21 cellular contexts compared by ENCODE assay signal in genomic region chr2:136179602-136179975, GRCh38.
DNase-seq lines count a peak whose midpoint lies in the region; ATAC-seq and TF ChIP-seq lines count a peak whose summit lies in the region.
"Had no signal": no experiment of that assay in that cellular context is flagged by ENCODE, and none has a peak within 500 bp of the region (broad histone marks: within the 10 kb centered on the region; RNA-seq: fewer than 3 reads in every experiment).

No MANE protein-coding gene starts in this region.

- no peaks in the 10 kb centered on the region for H3K4me1 ChIP-seq in breast epithelium
- no peaks in the 10 kb centered on the region for H3K4me1 ChIP-seq in HUES48 (ENCODE audit: control insufficient read depth, insufficient read depth, low read length)
- H3K4me1 ChIP-seq in upper lobe of left lung, result no peaks in the 10 kb centered on the region

- no peaks in the 10 kb centered on the region for H3K27me3 Mint-ChIP-seq in MCF 10A (ENCODE audit: insufficient read depth, unreplicated experiment)
- peaks cover 1% of the 10 kb centered on the region for H3K27me3 Mint-ChIP-seq in endothelial cell (ENCODE audit: unreplicated experiment)

- BruUV-seq in MCF 10A (replicated peaks; lab: Mats Ljungman, UMichigan), result no TSS peak

- POLR2A ChIA-PET in MCF 10A (lab: Yijun Ruan, JAX), result no interaction called here

- H3K9me3 ChIP-seq in breast epithelium (peaks cover 8 to 9% of the 10 kb centered on the region in 2 donors), HUES48 (ENCODE audit: control insufficient read depth, insufficient read depth, low read length) (no peaks in the 10 kb centered on the region), upper lobe of left lung (no peaks in the 10 kb centered on the region)

- H3K9me3 Mint-ChIP-seq in MCF 10A (ENCODE audit: unreplicated experiment), result no peaks in the 10 kb centered on the region
- no peaks in the 10 kb centered on the region for H3K9me3 Mint-ChIP-seq in endothelial cell (ENCODE audit: unreplicated experiment)

- intact Hi-C loops in MCF 10A (cut with micrococcal nuclease) (no loop called here), breast epithelium (cut with DNase I; ENCODE audit: low total_unique reads) (no loop called here)

- H3K4me1 Mint-ChIP-seq in MCF 10A (ENCODE audit: insufficient read depth, unreplicated experiment) (no peaks in the 10 kb centered on the region), endothelial cell (ENCODE audit: unreplicated experiment) (peaks cover 44% of the 10 kb centered on the region)

- no peak overlapping the region for H3K27ac ChIP-seq in breast epithelium
- peak overlapping the region; percentile 38 for H3K27ac ChIP-seq in HUES48 (ENCODE audit: low read depth, low read length)
- H3K27ac ChIP-seq in upper lobe of left lung, result no peak overlapping the region
- H3K27ac ChIP-seq: BLaER1, RWPE1 had no signal

- H3K27me3 ChIP-seq in breast epithelium (no peaks in the 10 kb centered on the region), HUES48 (ENCODE audit: control insufficient read depth, insufficient read depth, low read length) (no peaks in the 10 kb centered on the region), upper lobe of left lung (no peaks in the 10 kb centered on the region)
- H3K27me3 ChIP-seq: BLaER1 had no signal

- no peak for TF ChIP-seq EP300 in upper lobe of left lung (IDR thresholded peaks at IDR 0.05)

- CTCF ChIA-PET in MCF 10A (lab: Yijun Ruan, JAX), result interaction anchor here (0.6 kb wide), 2 partner anchors 73 to 999 kb away, joined by 3 read pairs; no protein-coding TSS in a partner anchor

- TF ChIP-seq POLR2A in breast epithelium (IDR thresholded peaks at IDR 0.05) (no peak), upper lobe of left lung (IDR thresholded peaks at IDR 0.05) (no peak)

- H3K36me3 Mint-ChIP-seq in MCF 10A (ENCODE audit: insufficient read depth, unreplicated experiment) (no peaks in the 10 kb centered on the region), endothelial cell (ENCODE audit: low read depth, unreplicated experiment) (no peaks in the 10 kb centered on the region)

- H3K27ac Mint-ChIP-seq in MCF 10A (ENCODE audit: low read depth, unreplicated experiment) (peak overlapping the region; percentile 43), endothelial cell (ENCODE audit: unreplicated experiment) (peak overlapping the region; percentile 61)

- H3K4me3 Mint-ChIP-seq in MCF 10A (ENCODE audit: unreplicated experiment), result no peak overlapping the region
- H3K4me3 Mint-ChIP-seq in endothelial cell (ENCODE audit: unreplicated experiment), result no peak overlapping the region

- ATAC-seq in HG02870 (IDR thresholded peaks at IDR 0.05; ENCODE audit: unreplicated experiment), result no peak
- ATAC-seq in upper lobe of left lung (ENCODE audit: low FRiP score in 2 of 2), result no peak
- ATAC-seq in HG02678 (IDR thresholded peaks at IDR 0.05; ENCODE audit: unreplicated experiment), result no peak
- ATAC-seq: Panc1 had no signal

- DNase-seq in MCF 10A (ENCODE audit: unreplicated experiment) (no peak), breast epithelium (ENCODE audit: low spot score in 2 of 2) (no peak), endothelial cell (ENCODE audit: low spot score) (no peak), upper lobe of left lung (no peak)
- DNase-seq: Calu3, DMS79 treated with DMSO at 0.1 percent for 48 hours, GF-D8, H7, IMR-90, KG1, MM.1S, NCI-H187, NCI-H2227 treated with DMSO at 0.1 percent for 48 hours, SHP77 treated with DMSO at 0.1 percent for 48 hours, T-helper 1 cell had no signal

- H3K9ac ChIP-seq in HUES48 (ENCODE audit: low read depth, low read length), result no peak overlapping the region
- H3K9ac ChIP-seq: BLaER1 had no signal

- TF ChIP-seq CTCF in MCF 10A (IDR thresholded peaks at IDR 0.05; ENCODE audit: unreplicated experiment) (no peak), breast epithelium (IDR thresholded peaks at IDR 0.05) (no peak), endothelial cell (IDR thresholded peaks at IDR 0.05; ENCODE audit: unreplicated experiment) (no peak), upper lobe of left lung (IDR thresholded peaks at IDR 0.05) (no peak)

- H3K36me3 ChIP-seq in breast epithelium (no peaks in the 10 kb centered on the region), HUES48 (ENCODE audit: control insufficient read depth, insufficient read depth, low read length) (no peaks in the 10 kb centered on the region), upper lobe of left lung (no peaks in the 10 kb centered on the region)

- no peak overlapping the region for H3K4me3 ChIP-seq in breast epithelium
- no peak overlapping the region for H3K4me3 ChIP-seq in HUES48 (ENCODE audit: low read depth, low read length)
- H3K4me3 ChIP-seq in upper lobe of left lung, result no peak overlapping the region
- H3K4me3 ChIP-seq: BLaER1 had no signal
